ENCODE assay signal across 1 cellular context in the genomic region with DNA sequence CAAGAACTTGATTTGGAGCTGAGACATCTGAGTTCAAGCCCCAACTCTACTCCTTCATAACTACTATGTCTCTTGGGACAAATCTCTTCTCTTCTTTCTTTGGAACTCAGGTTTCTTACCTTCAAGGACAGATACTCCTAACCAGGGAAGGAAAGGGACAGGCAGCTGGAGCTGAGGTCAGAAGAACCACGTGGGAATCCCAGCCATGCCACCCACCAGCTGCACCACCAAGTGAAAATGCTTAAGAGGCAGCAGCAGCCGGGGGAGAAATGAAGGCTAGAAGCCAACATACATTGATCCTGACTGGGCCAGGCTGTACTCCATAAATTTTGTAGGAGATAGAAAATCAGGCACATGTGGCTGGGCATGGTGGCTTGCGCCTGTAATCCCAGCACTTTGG.
TF ChIP-seq lines count a peak whose summit lies in the region.

No MANE protein-coding gene starts in this region.

TF ChIP-seq in IMR-90, 13 proteins besides CTCF, POLR2A, EP300 and RAD21:
- TF ChIP-seq MXI1 (IDR thresholded peaks at IDR 0.05; ENCODE audit: borderline replicate concordance, low read depth, low read length) (no peak), CEBPB (IDR thresholded peaks at IDR 0.05; ENCODE audit: low read depth, low read length) (no peak), CHD1 (IDR thresholded peaks at IDR 0.05; ENCODE audit: low read depth, low read length) (no peak), RCOR1 (IDR thresholded peaks at IDR 0.05; ENCODE audit: insufficient replicate concordance, low read length) (no peak), MAFK (IDR thresholded peaks at IDR 0.05; ENCODE audit: low read depth, low read length) (no peak), MAZ (IDR thresholded peaks at IDR 0.05; ENCODE audit: borderline replicate concordance, low read depth, low read length) (no peak)
- TF ChIP-seq, protein P1, sequence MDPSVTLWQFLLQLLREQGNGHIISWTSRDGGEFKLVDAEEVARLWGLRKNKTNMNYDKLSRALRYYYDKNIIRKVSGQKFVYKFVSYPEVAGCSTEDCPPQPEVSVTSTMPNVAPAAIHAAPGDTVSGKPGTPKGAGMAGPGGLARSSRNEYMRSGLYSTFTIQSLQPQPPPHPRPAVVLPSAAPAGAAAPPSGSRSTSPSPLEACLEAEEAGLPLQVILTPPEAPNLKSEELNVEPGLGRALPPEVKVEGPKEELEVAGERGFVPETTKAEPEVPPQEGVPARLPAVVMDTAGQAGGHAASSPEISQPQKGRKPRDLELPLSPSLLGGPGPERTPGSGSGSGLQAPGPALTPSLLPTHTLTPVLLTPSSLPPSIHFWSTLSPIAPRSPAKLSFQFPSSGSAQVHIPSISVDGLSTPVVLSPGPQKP (IDR thresholded peaks at IDR 0.05; ENCODE audit: borderline replicate concordance, low read depth, low read length), result no peak
